In the genomic region with DNA sequence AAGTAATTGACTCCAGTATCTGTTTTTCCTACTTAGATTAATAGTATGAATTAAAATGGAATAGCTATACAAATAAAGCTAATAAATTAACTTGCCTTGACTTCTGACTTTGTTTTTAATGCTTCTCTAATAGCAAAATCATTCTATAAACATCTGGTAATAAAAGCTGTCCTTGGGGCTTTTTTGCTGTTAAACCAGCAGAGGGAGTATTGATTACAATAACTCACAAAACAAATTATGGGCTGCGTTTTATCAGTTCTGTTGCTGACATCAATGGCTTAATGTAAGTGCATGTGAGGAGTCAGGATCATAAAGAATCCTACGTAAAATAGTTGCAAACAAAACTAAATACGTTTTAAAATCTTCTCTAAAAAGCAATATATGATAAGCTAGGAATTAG, we compare ENCODE assay signal across 13 cellular contexts.
DNase-seq lines count a peak whose midpoint lies in the region; ATAC-seq and TF ChIP-seq lines count a peak whose summit lies in the region.
"Had no signal": no experiment of that assay in that cellular context is flagged by ENCODE, and none has a peak within 500 bp of the region (broad histone marks: within the 10 kb centered on the region; RNA-seq: fewer than 3 reads in every experiment).

No MANE protein-coding gene starts in this region.

- DNase-seq in GM10248 (ENCODE audit: extremely low spot score) (no peak), NB4 (ENCODE audit: low read depth) (peak; percentile 2), body of pancreas (no peak), nephron progenitor cell (no peak), RPMI8226 (no peak), NCI-H187 (lab: John Stamatoyannopoulos, UW) (no peak), medulla oblongata (ENCODE audit: extremely low spot score) (no peak)
- DNase-seq: IMR-90; naive thymus-derived CD8-positive, alpha-beta T cell; T-helper 2 cell had no signal

- no peaks in the 10 kb centered on the region for H3K27me3 Mint-ChIP-seq in nephron progenitor cell (ENCODE audit: low read depth, poor library complexity)
- H3K27me3 Mint-ChIP-seq: naive thymus-derived CD8-positive, alpha-beta T cell; stimulated activated naive CD8-positive, alpha-beta T cell treated with anti-CD3 and anti-CD28 coated beads, Interleukin-15, Interleukin-2, amounts not matched to agents 100 ng/mL and 50 ng/mL, for 24 hours had no signal

- no peaks in the 10 kb centered on the region for H3K9me3 ChIP-seq in body of pancreas

- no peaks in the 10 kb centered on the region for H3K36me3 ChIP-seq in body of pancreas (replicated peaks in 1 of 2; ENCODE audit: insufficient read depth in 1 of 2, low read depth in 2 of 2)

- no peak for ATAC-seq in body of pancreas
- no peak for ATAC-seq in HG02798 (IDR thresholded peaks at IDR 0.05; ENCODE audit: poor library complexity, unreplicated experiment)
- ATAC-seq: naive thymus-derived CD8-positive, alpha-beta T cell had no signal

- no peak overlapping the region for H3K4me3 ChIP-seq in NB4 (ENCODE audit: low read depth, low read length)
- no peak overlapping the region for H3K4me3 ChIP-seq in body of pancreas

- TF ChIP-seq POLR2A in NB4 (IDR thresholded peaks at IDR 0.05; ENCODE audit: extremely low read depth, insufficient read length) (no peak), body of pancreas (IDR thresholded peaks at IDR 0.05) (no peak)

- peaks cover 9% of the 10 kb centered on the region for H3K9me3 Mint-ChIP-seq in nephron progenitor cell

- H3K4me3 Mint-ChIP-seq in nephron progenitor cell = no peak overlapping the region
- H3K4me3 Mint-ChIP-seq: naive thymus-derived CD8-positive, alpha-beta T cell; stimulated activated naive CD8-positive, alpha-beta T cell treated with anti-CD3 and anti-CD28 coated beads, Interleukin-15, Interleukin-2, amounts not matched to agents 100 ng/mL and 50 ng/mL, for 24 hours had no signal

- CTCF ChIA-PET in GM10248 (lab: Yijun Ruan, JAX) = interaction anchor here (0.9 to 2.4 kb wide), 6 partner anchors 11 to 29 kb away, joined by 3 to 8 read pairs (median 3); no protein-coding TSS in a partner anchor

- peaks cover 9% of the 10 kb centered on the region for H3K36me3 Mint-ChIP-seq in nephron progenitor cell (ENCODE audit: low read depth)
- H3K36me3 Mint-ChIP-seq: naive thymus-derived CD8-positive, alpha-beta T cell had no signal

- no peaks in the 10 kb centered on the region for H3K27me3 ChIP-seq in body of pancreas

- POLR2A ChIA-PET in GM10248 (lab: Yijun Ruan, JAX) = no interaction called here

- no peaks in the 10 kb centered on the region for H3K4me1 ChIP-seq in body of pancreas

- H3K4me1 Mint-ChIP-seq in nephron progenitor cell = no peaks in the 10 kb centered on the region
- H3K4me1 Mint-ChIP-seq: naive thymus-derived CD8-positive, alpha-beta T cell had no signal

- WGBS in body of pancreas, 2 donors = 10 to 11% methylated on average over 3 of the region's 3 CpGs

- intact Hi-C loops in body of pancreas (cut with DNase I) = no loop called here

- no peak overlapping the region for H3K27ac ChIP-seq in body of pancreas
- H3K27ac ChIP-seq: epithelial cell of prostate had no signal

- no peak overlapping the region for H3K27ac Mint-ChIP-seq in nephron progenitor cell
- H3K27ac Mint-ChIP-seq: naive thymus-derived CD8-positive, alpha-beta T cell; stimulated activated naive CD8-positive, alpha-beta T cell treated with anti-CD3 and anti-CD28 coated beads, Interleukin-15, Interleukin-2, amounts not matched to agents 100 ng/mL and 50 ng/mL, for 24 hours had no signal

- TF ChIP-seq CTCF in GM10248 (IDR thresholded peaks at IDR 0.05; ENCODE audit: control extremely low read depth, extremely low read depth, low read depth, missing control alignments) = peak; percentile 16
- peak; percentile 32 for TF ChIP-seq CTCF in NB4 (IDR thresholded peaks at IDR 0.05; ENCODE audit: low read depth, low read length)
- TF ChIP-seq CTCF in body of pancreas (IDR thresholded peaks at IDR 0.05) = peak in 4 of 7 experiments; percentile 12 to 35 (median 18)
- TF ChIP-seq CTCF in nephron progenitor cell (IDR thresholded peaks at IDR 0.05) = peak; percentile 29
